ENCODE assay signal across 18 cellular contexts in genomic region chr6:144304223-144304848, GRCh38. TPM values are rescaled to one million over a fixed set of nuclear protein-coding genes. Genes with fewer than 3 reads are reported as not detected.
A peak's percentile ranks its signal among the peaks of the same experiment; 100 is the strongest.
DNase-seq lines count a peak whose midpoint lies in the region; ATAC-seq, FAIRE-seq and TF ChIP-seq lines count a peak whose summit lies in the region.
"Had no signal": no experiment of that assay in that cellular context is flagged by ENCODE, and none has a peak within 500 bp of the region (broad histone marks: within the 10 kb centered on the region; RNA-seq: fewer than 3 reads in every experiment).

No MANE protein-coding gene starts in this region.

- peaks cover 24 to 52% of the 10 kb centered on the region in 2 experiments for H3K36me3 ChIP-seq in HepG2 (replicated peaks in 1 of 2; ENCODE audit: control insufficient read depth in 1 of 2, insufficient read depth in 2 of 2, low read length in 2 of 2)
- no peaks in the 10 kb centered on the region for H3K36me3 ChIP-seq in right lobe of liver
- H3K36me3 ChIP-seq: HAP-1 had no signal

- H3K27me3 Mint-ChIP-seq in T-cell, result peaks cover 0 to 3% of the 10 kb centered on the region in 2 donors
- peaks cover 5 to 12% (median 12%) of the 10 kb centered on the region in 3 donors for H3K27me3 Mint-ChIP-seq in immature natural killer cell (ENCODE audit: low read depth in 3 of 3)

- TF ChIP-seq RAD21 in HepG2 (CRISPR knock-in tag; IDR thresholded peaks at IDR 0.05), result no peak

- in situ Hi-C loops in HepG2 (cut with HindIII; ENCODE audit: extremely low pct_ligation_motif_present, low pct_unique_long_range_greater_than_20kb), result no loop called here

- WGBS in HepG2 (ENCODE audit: low lambda C conversion rate), result 97% methylated on average over 4 of the region's 4 CpGs
- WGBS in right lobe of liver (ENCODE audit: insufficient coverage, low coverage, low lambda C conversion rate, missing lambda C conversion rate), result 85% methylated on average over 4 of the region's 4 CpGs

- DNase-seq in HepG2 (ENCODE audit: low spot score) (no peak), right lobe of liver (no peak), T-cell (no peak), immature natural killer cell (peak; percentile 67 to 71 (median 71)), NCI-H69 (lab: John Stamatoyannopoulos, UW) (no peak)
- DNase-seq in stimulated activated effector memory CD8-positive, alpha-beta T cell treated with anti-CD3 and anti-CD28 coated beads, Interleukin-12 subunit alpha, Interleukin-12 subunit beta, amount 100 ng/mL, for 72 hours (ENCODE audit: low spot score in 2 of 2), result no peak
- DNase-seq in activated CD4-positive, alpha-beta T cell treated with anti-CD3 and anti-CD28 coated beads, Interleukin-2, amount 50 U/mL, for 48 hours, result no peak
- DNase-seq: Calu3, DMS 273 treated with DMSO at 0.1 percent for 48 hours, DMS79, GOT3 had no signal

- no peak overlapping the region for H2AFZ ChIP-seq in HepG2 (ENCODE audit: low read length)

- intact Hi-C loops in HepG2 (cut with micrococcal nuclease; ENCODE audit: unreplicated experiment), result no loop called here
- intact Hi-C loops in right lobe of liver (cut with DNase I), result no loop called here

- CTCF ChIA-PET in HepG2 (lab: Yijun Ruan, JAX; ENCODE audit: low intra/inter-chr PET ratio, low total read pairs) (no interaction called here), T-cell (lab: Charles Lee) (interaction anchor here in 1 of 2 donors (0.6 to 1.1 kb wide), 3 partner anchors 30 to 178 kb away, joined by 3 to 4 read pairs (median 3); no protein-coding TSS in a partner anchor)

- H3K9ac ChIP-seq in HepG2 (ENCODE audit: insufficient read depth, low read depth, low read length), result no peak overlapping the region

- H3K4me1 Mint-ChIP-seq in T-cell, result peaks cover 8 to 27% (median 20%) of the 10 kb centered on the region in 3 donors
- peaks cover 77 to 78% of the 10 kb centered on the region in 2 donors for H3K4me1 Mint-ChIP-seq in immature natural killer cell
- peaks cover 36% of the 10 kb centered on the region for H3K4me1 Mint-ChIP-seq in stimulated activated effector memory CD8-positive, alpha-beta T cell treated with anti-CD3 and anti-CD28 coated beads, Interleukin-12 subunit alpha, Interleukin-12 subunit beta, amount 100 ng/mL, for 72 hours

- no peak for TF ChIP-seq CTCF in HepG2 (CRISPR knock-in tag; IDR thresholded peaks at IDR 0.05)
- TF ChIP-seq CTCF in right lobe of liver (IDR thresholded peaks at IDR 0.05), result no peak

- H3K27ac Mint-ChIP-seq in T-cell (peak overlapping the region; percentile 0 to 1), immature natural killer cell (peak overlapping the region; percentile 79 to 91 (median 89))
- no peak overlapping the region for H3K27ac Mint-ChIP-seq in stimulated activated effector memory CD8-positive, alpha-beta T cell treated with anti-CD3 and anti-CD28 coated beads, Interleukin-12 subunit alpha, Interleukin-12 subunit beta, amount 100 ng/mL, for 72 hours

- TSS peak; percentile 12 for BruUV-seq in HepG2 (replicated peaks; lab: Mats Ljungman, UMichigan)

- peaks cover 9% of the 10 kb centered on the region for H4K20me1 ChIP-seq in HepG2 (ENCODE audit: insufficient read depth, low read length)

- H3K9me3 Mint-ChIP-seq in T-cell (no peaks in the 10 kb centered on the region), immature natural killer cell (no peaks in the 10 kb centered on the region)
- no peaks in the 10 kb centered on the region for H3K9me3 Mint-ChIP-seq in stimulated activated effector memory CD8-positive, alpha-beta T cell treated with anti-CD3 and anti-CD28 coated beads, Interleukin-12 subunit alpha, Interleukin-12 subunit beta, amount 100 ng/mL, for 72 hours
- H3K9me3 Mint-ChIP-seq: CD14-positive monocyte had no signal

- peaks cover 96% of the 10 kb centered on the region for H3K79me2 ChIP-seq in HepG2 (ENCODE audit: insufficient read depth, low read length)

- no peaks in the 10 kb centered on the region for H3K9me3 ChIP-seq in HepG2 (ENCODE audit: low read length)
- no peaks in the 10 kb centered on the region for H3K9me3 ChIP-seq in right lobe of liver
- H3K9me3 ChIP-seq: A549, HAP-1 had no signal

- no peak for TF ChIP-seq EP300 in HepG2 (IDR thresholded peaks at IDR 0.05; ENCODE audit: low read depth in 2 of 2, low read length in 2 of 2)
- TF ChIP-seq EP300 in HepG2 (CRISPR knock-in tag; IDR thresholded peaks at IDR 0.05; ENCODE audit: borderline replicate concordance), result no peak

- POLR2A ChIA-PET in HepG2 (lab: Yijun Ruan, JAX), result no interaction called here
- POLR2A ChIA-PET in T-cell (lab: Charles Lee), result interaction anchor here (0.5 to 0.9 kb wide), 3 partner anchors 9 to 21 kb away, joined by 3 to 6 read pairs (median 3); no protein-coding TSS in a partner anchor

- H3K27me3 ChIP-seq in HepG2 (ENCODE audit: control insufficient read depth in 1 of 2, insufficient read depth in 2 of 2, low read length in 2 of 2) (no peaks in the 10 kb centered on the region), right lobe of liver (no peaks in the 10 kb centered on the region)

- H3K4me3 Mint-ChIP-seq in T-cell (no peak overlapping the region), immature natural killer cell (peak overlapping the region; percentile 65 to 88 (median 70))
- peak overlapping the region; percentile 24 for H3K4me3 Mint-ChIP-seq in stimulated activated effector memory CD8-positive, alpha-beta T cell treated with anti-CD3 and anti-CD28 coated beads, Interleukin-12 subunit alpha, Interleukin-12 subunit beta, amount 100 ng/mL, for 72 hours
- H3K4me3 Mint-ChIP-seq: CD14-positive monocyte had no signal

- no peak for FAIRE-seq in HepG2 (lab: Jason Lieb, UNC)
- FAIRE-seq: A549, GM12878, GM19239 had no signal

- H3K27ac ChIP-seq in HepG2 (ENCODE audit: extremely low read length, insufficient read depth, low read length), result no peak overlapping the region
- H3K27ac ChIP-seq in right lobe of liver, result no peak overlapping the region
- H3K27ac ChIP-seq: A549 had no signal

- H3K4me3 ChIP-seq in HepG2 (replicated peaks in 1 of 3; ENCODE audit: insufficient read depth in 1 of 3, low read depth in 2 of 3, low read length in 3 of 3) (no peak overlapping the region), right lobe of liver (no peak overlapping the region)
- H3K4me3 ChIP-seq: A549, GM12878, HAP-1 had no signal

- peaks cover 95% of the 10 kb centered on the region for H3K4me1 ChIP-seq in HepG2 (ENCODE audit: insufficient read depth, low read length)
- peaks cover 0 to 24% (median 0%) of the 10 kb centered on the region in 4 donors for H3K4me1 ChIP-seq in right lobe of liver
- H3K4me1 ChIP-seq: HAP-1 had no signal

- no peaks in the 10 kb centered on the region for H3K36me3 Mint-ChIP-seq in T-cell
- H3K36me3 Mint-ChIP-seq in immature natural killer cell, result peaks cover 11 to 13% (median 12%) of the 10 kb centered on the region in 3 donors
- H3K36me3 Mint-ChIP-seq in stimulated activated effector memory CD8-positive, alpha-beta T cell treated with anti-CD3 and anti-CD28 coated beads, Interleukin-12 subunit alpha, Interleukin-12 subunit beta, amount 100 ng/mL, for 72 hours, result no peaks in the 10 kb centered on the region

- no peak for TF ChIP-seq POLR2A in HepG2 (IDR thresholded peaks at IDR 0.05; ENCODE audit: insufficient read depth in 1 of 2, low read depth in 2 of 2, low read length in 2 of 2)
- TF ChIP-seq POLR2A in right lobe of liver (IDR thresholded peaks at IDR 0.05), result no peak

- H3K4me2 ChIP-seq in HepG2 (ENCODE audit: low read depth, low read length), result no peak overlapping the region
- H3K4me2 ChIP-seq: A549 had no signal

- ATAC-seq in HepG2 (no peak), right lobe of liver (no peak), T-cell (replicated peaks in 1 of 4) (no peak), GM18867 (IDR thresholded peaks at IDR 0.05; ENCODE audit: unreplicated experiment) (no peak)
- peak; percentile 47 for ATAC-seq in stimulated activated effector memory CD8-positive, alpha-beta T cell treated with anti-CD3 and anti-CD28 coated beads, Interleukin-12 subunit alpha, Interleukin-12 subunit beta, amount 100 ng/mL, for 72 hours
- ATAC-seq: A549, GM12878 had no signal

TF ChIP-seq in HepG2, 621 proteins besides CTCF, POLR2A, EP300 and RAD21 (continues in another document):
- TF ChIP-seq ZNF7 (CRISPR knock-in tag; IDR thresholded peaks at IDR 0.05) (no peak), ZKSCAN5 (CRISPR knock-in tag; IDR thresholded peaks at IDR 0.05) (peak; percentile 68; the same call in 1 of the 2 replicates), PCBP2 (optimal IDR thresholded peaks at IDR 0.05; ENCODE audit: low read depth, low read length, poor library complexity, severe bottlenecking) (no peak), RBM22 (optimal IDR thresholded peaks at IDR 0.05; ENCODE audit: low read length) (peak; percentile 19)

RNA-seq across cellular contexts. Expression of gene UTRN, which starts 19.2 kb away (rescaled TPM):
- 85.4 and 102 TPM in 2 replicates for total RNA-seq in HepG2 (2016; rRNA removed; fragmentation: Illumina TruSeq; extraction: Trizol)
- total RNA-seq in HepG2 (2016; cell fraction: cytosol; rRNA removed; fragmentation: Illumina TruSeq; extraction: Trizol; ENCODE audit: low read depth), result 31.3 and 33.8 TPM in 2 replicates
- total RNA-seq in HepG2 (2016; cell fraction: insoluble cytoplasmic fraction; rRNA removed; fragmentation: Illumina TruSeq; extraction: Trizol), result 82.8 and 99.8 TPM in 2 replicates
- 24.5 and 25.3 TPM in 2 replicates for total RNA-seq in HepG2 (2016; cell fraction: membrane; rRNA removed; fragmentation: Illumina TruSeq; extraction: Trizol)
- 238 and 263 TPM in 2 replicates for total RNA-seq in HepG2 (2016; cell fraction: nucleus; rRNA removed; fragmentation: Illumina TruSeq; extraction: Trizol)
- 116 and 119 TPM in 2 replicates for polyA plus RNA-seq in HepG2 (2011; rRNA removed)
- 80.3 and 114 TPM in 2 replicates for polyA plus RNA-seq in HepG2 (2011; cell fraction: cytosol; rRNA removed)
- polyA plus RNA-seq in HepG2 (2011; cell fraction: nucleus; rRNA removed), result 157 and 177 TPM in 2 replicates
- polyA plus RNA-seq in HepG2 (2012), result 163 and 168 TPM in 2 replicates
- polyA plus RNA-seq in HepG2 (2016; cell fraction: cytosol; fragmentation: Illumina TruSeq; extraction: Trizol; ENCODE audit: low read depth), result 1.2 and 1.7 TPM in 2 replicates
- 32.6 and 33.9 TPM in 2 replicates for polyA plus RNA-seq in HepG2 (2016; cell fraction: insoluble cytoplasmic fraction; fragmentation: Illumina TruSeq; extraction: Trizol; ENCODE audit: low read depth)
- polyA plus RNA-seq in HepG2 (2016; cell fraction: membrane; fragmentation: Illumina TruSeq; extraction: Trizol; ENCODE audit: low read depth), result 2.6 and 3.8 TPM in 2 replicates
- 41.1 and 45.1 TPM in 2 replicates for polyA plus RNA-seq in HepG2 (2016; cell fraction: nucleus; fragmentation: Illumina TruSeq; extraction: Trizol; ENCODE audit: insufficient read depth, low read depth)
- polyA minus RNA-seq in HepG2 (2011; rRNA and poly(A)+ RNA removed; ENCODE audit: low replicate concordance), result 15.6 and 209 TPM in 2 replicates
- polyA minus RNA-seq in HepG2 (2011; cell fraction: cytosol; rRNA and poly(A)+ RNA removed), result 248 and 267 TPM in 2 replicates
- 1,476 and 1,554 TPM in 2 replicates for polyA minus RNA-seq in HepG2 (2011; cell fraction: nucleus; rRNA and poly(A)+ RNA removed)
- total RNA-seq in right lobe of liver, result 10 to 100 TPM; 27.7 to 66.5 (median 40.8) TPM
- 100 to 1,000 TPM; 130 to 247 (median 164) TPM for total RNA-seq in T-cell
- 100 to 1,000 TPM in 1 of 3 donors, 10 to 100 TPM in 2; 40.5 to 261 (median 67.6) TPM for polyA plus RNA-seq in immature natural killer cell
- total RNA-seq: G401 had no signal

Comparison
In these comparisons a context has a peak if more than half of its experiments do, and no peak if none do; other contexts are left out.
1. DNase-seq: peak in immature natural killer cell (3 of 3); none in HepG2 (single experiment), right lobe of liver (0 of 3), T-cell (0 of 34), stimulated activated effector memory CD8-positive, alpha-beta T cell treated with anti-CD3 and anti-CD28 coated beads, Interleukin-12 subunit alpha, Interleukin-12 subunit beta, amount 100 ng/mL, for 72 hours (0 of 2), NCI-H69 (single experiment) and activated CD4-positive, alpha-beta T cell treated with anti-CD3 and anti-CD28 coated beads, Interleukin-2, amount 50 U/mL, for 48 hours (0 of 2).
2. H3K4me3 Mint-ChIP-seq: peak in immature natural killer cell (5 of 5) and stimulated activated effector memory CD8-positive, alpha-beta T cell treated with anti-CD3 and anti-CD28 coated beads, Interleukin-12 subunit alpha, Interleukin-12 subunit beta, amount 100 ng/mL, for 72 hours (single experiment); none in T-cell (0 of 3).